In genomic region chr10:34677591-34677990, GRCh38 we compare ENCODE assay signal across 21 cellular contexts.
DNase-seq lines count a peak whose midpoint lies in the region; ATAC-seq and TF ChIP-seq lines count a peak whose summit lies in the region.
"Had no signal": no experiment of that assay in that cellular context is flagged by ENCODE, and none has a peak within 500 bp of the region (broad histone marks: within the 10 kb centered on the region; RNA-seq: fewer than 3 reads in every experiment).

No MANE protein-coding gene starts in this region.

- in situ Hi-C loops in Panc1 (cut with HindIII; ENCODE audit: low pct_unique_long_range_greater_than_20kb, low sequenced_read_pairs), result no loop called here

- H3K4me3 ChIP-seq in Panc1 (ENCODE audit: low read depth in 2 of 2, low read length in 2 of 2), result no peak overlapping the region
- no peak overlapping the region for H3K4me3 ChIP-seq in mesendoderm (ENCODE audit: low read length)

- H2AK5ac ChIP-seq in mesendoderm (ENCODE audit: low read length), result no peak overlapping the region

- H3K18ac ChIP-seq in mesendoderm (ENCODE audit: low read length), result no peak overlapping the region

- no peaks in the 10 kb centered on the region for H3K9me3 Mint-ChIP-seq in immature natural killer cell
- H3K9me3 Mint-ChIP-seq: activated CD4-positive, alpha-beta memory T cell treated with anti-CD3 and anti-CD28 coated beads, Interleukin-2, amount 10 ng/mL, durations not matched to agents 7 days and 5 days; CD8-positive, alpha-beta memory T cell; naive B cell had no signal

- H3K9me3 ChIP-seq in Panc1 (ENCODE audit: control insufficient read depth, insufficient read depth, low read depth, low read length), result no peaks in the 10 kb centered on the region

- H3K27ac ChIP-seq in 22Rv1 (no peak overlapping the region), Panc1 (ENCODE audit: low read length) (no peak overlapping the region), mesendoderm (ENCODE audit: low read depth, low read length) (no peak overlapping the region)
- H3K27ac ChIP-seq: parathyroid adenoma, RWPE1 had no signal

- ATAC-seq in Panc1 (no peak), sciatic nerve (no peak)
- ATAC-seq: stimulated activated memory B cell treated with anti-CD40 and anti-IgM and Interleukin-4, amounts not matched to agents 10 μg/mL and 1 μg/mL and 100 μg/mL, for 72 hours had no signal

- no peak overlapping the region for H3K4me2 ChIP-seq in mesendoderm (ENCODE audit: low read length)

- H3K27me3 ChIP-seq in Panc1 (ENCODE audit: control insufficient read depth, insufficient read depth, low read length) (no peaks in the 10 kb centered on the region), mesendoderm (ENCODE audit: insufficient read depth, low read length, poor library complexity) (no peaks in the 10 kb centered on the region)

- no peak overlapping the region for H3K56ac ChIP-seq in mesendoderm (ENCODE audit: low read length)

- H2BK5ac ChIP-seq in mesendoderm (ENCODE audit: low read length), result no peak overlapping the region

- H3K27me3 Mint-ChIP-seq in immature natural killer cell (ENCODE audit: low read depth in 3 of 3), result peaks cover 2 to 6% (median 5%) of the 10 kb centered on the region in 3 donors
- H3K27me3 Mint-ChIP-seq: activated CD4-positive, alpha-beta memory T cell treated with anti-CD3 and anti-CD28 coated beads, Interleukin-2, amount 10 ng/mL, durations not matched to agents 7 days and 5 days; naive B cell had no signal

- peaks cover 16% of the 10 kb centered on the region for H3K79me1 ChIP-seq in mesendoderm (ENCODE audit: low read length)

- no peak overlapping the region for H3K23ac ChIP-seq in mesendoderm (ENCODE audit: low read length)

- H3K79me2 ChIP-seq in mesendoderm (ENCODE audit: control insufficient read depth, insufficient read depth, low read length), result peaks cover 15% of the 10 kb centered on the region

- peak; percentile 14; the same call in 1 of the 2 replicates for TF ChIP-seq CTCF in 22Rv1 (IDR thresholded peaks at IDR 0.05)
- peak; percentile 19; the same call in 1 of the 3 replicates for TF ChIP-seq CTCF in GM12872 (IDR thresholded peaks at IDR 0.05; ENCODE audit: insufficient read depth, low read depth, low read length)
- peak; percentile 7; the same call in 1 of the 2 replicates for TF ChIP-seq CTCF in Panc1 (IDR thresholded peaks at IDR 0.05)

- no peak overlapping the region for H4K5ac ChIP-seq in mesendoderm (ENCODE audit: low read length)

- BruUV-seq in Panc1 (replicated peaks; lab: Mats Ljungman, UMichigan), result no TSS peak

- CTCF ChIA-PET in Panc1 (lab: Charles Lee), result interaction anchor here (0.6 kb wide), 1 partner anchor 309 kb away, joined by 4 read pairs; no protein-coding TSS in a partner anchor

- H3K4ac ChIP-seq in mesendoderm (ENCODE audit: low read depth, low read length), result no peak overlapping the region

- no peak overlapping the region for H3K4me3 Mint-ChIP-seq in immature natural killer cell
- H3K4me3 Mint-ChIP-seq: activated CD4-positive, alpha-beta memory T cell treated with anti-CD3 and anti-CD28 coated beads, Interleukin-2, amount 10 ng/mL, durations not matched to agents 7 days and 5 days; CD8-positive, alpha-beta memory T cell; stimulated activated memory B cell treated with anti-CD40 and anti-IgM and Interleukin-4, amounts not matched to agents 10 μg/mL and 1 μg/mL and 100 μg/mL, for 72 hours had no signal

- intact Hi-C loops in Panc1 (cut with micrococcal nuclease; ENCODE audit: unreplicated experiment), result no loop called here
- intact Hi-C loops in sciatic nerve (cut with DNase I), result no loop called here

- no peak for DNase-seq in Panc1 (ENCODE audit: low read depth, low spot score)
- DNase-seq in mesendoderm, result peak; percentile 47
- DNase-seq in DMS79 treated with DMSO at 0.1 percent for 48 hours (lab: John Stamatoyannopoulos, UW), result no peak
- DNase-seq in sciatic nerve (ENCODE audit: low spot score), result no peak
- no peak for DNase-seq in COR-L47 (lab: John Stamatoyannopoulos, UW)
- DNase-seq in immature natural killer cell, result no peak
- DNase-seq: activated CD4-positive, alpha-beta memory T cell treated with anti-CD3 and anti-CD28 coated beads, Interleukin-2, amount 10 ng/mL, durations not matched to agents 7 days and 5 days; activated naive CD4-positive, alpha-beta T cell; CD8-positive, alpha-beta memory T cell; dermis blood vessel endothelial cell; naive B cell; NCI-H187 treated with DMSO at 0.1 percent for 48 hours; NCI-H446; NK-92 treated with Interleukin-12 subunit alpha and Interleukin-12 subunit beta, amount 100 ng/mL, for 24 hours; stimulated activated CD4-positive, alpha-beta T cell treated with anti-CD3 and anti-CD28 coated beads, Interleukin-1b, Interleukin-23, amount 100 ng/mL, for 48 hours; T1000 had no signal

- H2BK120ac ChIP-seq in mesendoderm (ENCODE audit: low read depth, low read length), result no peak overlapping the region

- H2BK15ac ChIP-seq in mesendoderm (replicated peaks; ENCODE audit: low read depth), result no peak overlapping the region

- no peaks in the 10 kb centered on the region for H3K4me1 Mint-ChIP-seq in immature natural killer cell
- H3K4me1 Mint-ChIP-seq: activated CD4-positive, alpha-beta memory T cell treated with anti-CD3 and anti-CD28 coated beads, Interleukin-2, amount 10 ng/mL, durations not matched to agents 7 days and 5 days; CD8-positive, alpha-beta memory T cell; naive B cell; stimulated activated memory B cell treated with anti-CD40 and anti-IgM and Interleukin-4, amounts not matched to agents 10 μg/mL and 1 μg/mL and 100 μg/mL, for 72 hours had no signal

- no CpG with 5 or more reads among the region's 4 CpGs for WGBS in mesendoderm (ENCODE audit: extremely low coverage, insufficient coverage, low lambda C conversion rate)

- H3K4me1 ChIP-seq in Panc1 (ENCODE audit: control insufficient read depth, insufficient read depth, low read length) (no peaks in the 10 kb centered on the region), mesendoderm (ENCODE audit: control insufficient read depth, low read depth, low read length) (peaks cover 2% of the 10 kb centered on the region)
- H3K4me1 ChIP-seq: parathyroid adenoma had no signal

- H3K36me3 ChIP-seq in Panc1 (ENCODE audit: control insufficient read depth, insufficient read depth, low read length), result no peaks in the 10 kb centered on the region
- no peaks in the 10 kb centered on the region for H3K36me3 ChIP-seq in mesendoderm (ENCODE audit: control insufficient read depth, insufficient read depth, low read length)

- no peak overlapping the region for H4K8ac ChIP-seq in mesendoderm (ENCODE audit: low read depth, low read length)

- POLR2A ChIA-PET in Panc1 (lab: Charles Lee), result no interaction called here

- no peak overlapping the region for H3K27ac Mint-ChIP-seq in immature natural killer cell
- H3K27ac Mint-ChIP-seq: activated CD4-positive, alpha-beta memory T cell treated with anti-CD3 and anti-CD28 coated beads, Interleukin-2, amount 10 ng/mL, durations not matched to agents 7 days and 5 days; CD8-positive, alpha-beta memory T cell; stimulated activated memory B cell treated with anti-CD40 and anti-IgM and Interleukin-4, amounts not matched to agents 10 μg/mL and 1 μg/mL and 100 μg/mL, for 72 hours had no signal

- H3K36me3 Mint-ChIP-seq in immature natural killer cell, result no peaks in the 10 kb centered on the region
- H3K36me3 Mint-ChIP-seq: CD8-positive, alpha-beta memory T cell; naive B cell; stimulated activated memory B cell treated with anti-CD40 and anti-IgM and Interleukin-4, amounts not matched to agents 10 μg/mL and 1 μg/mL and 100 μg/mL, for 72 hours had no signal

- no peak overlapping the region for H3K9ac ChIP-seq in mesendoderm (ENCODE audit: low read length)
- H3K9ac ChIP-seq: parathyroid adenoma had no signal
